Comparison of ENCODE assay signal across 17 cellular contexts in genomic region chr1:153552335-153552734, GRCh38. TPM values are rescaled to one million over a fixed set of nuclear protein-coding genes. Genes with fewer than 3 reads are reported as not detected.
DNase-seq lines count a peak whose midpoint lies in the region; ATAC-seq and TF ChIP-seq lines count a peak whose summit lies in the region.
"Had no signal": no experiment of that assay in that cellular context is flagged by ENCODE, and none has a peak within 500 bp of the region (broad histone marks: within the 10 kb centered on the region; RNA-seq: fewer than 3 reads in every experiment).

No MANE protein-coding gene starts in this region.

- no peak overlapping the region for H3K27ac Mint-ChIP-seq in activated naive CD4-positive, alpha-beta T cell treated with anti-CD3 and anti-CD28 coated beads, Interleukin-2, amount 50 U/mL, for 72 hours
- H3K27ac Mint-ChIP-seq: CD8-positive, alpha-beta T cell; stimulated activated naive CD8-positive, alpha-beta T cell treated with anti-CD3 and anti-CD28 coated beads, Interleukin-15, amount 100 ng/mL, for 72 hours had no signal

- H3K9me3 ChIP-seq in AG04450 (ENCODE audit: control insufficient read depth, insufficient read depth, low read length): no peaks in the 10 kb centered on the region
- no peaks in the 10 kb centered on the region for H3K9me3 ChIP-seq in WERI-Rb-1 (ENCODE audit: severe bottlenecking)
- H3K9me3 ChIP-seq: mucosa of descending colon, SJCRH30 had no signal

- DNase-seq in AG04450 (ENCODE audit: low read depth, low spot score) (no peak), WERI-Rb-1 (peak; percentile 66), iPS-NIHi7 (ENCODE audit: extremely low spot score) (peak; percentile 51), G401 (ENCODE audit: low spot score) (no peak), Kasumi-1 (lab: John Stamatoyannopoulos, UW) (no peak)
- no peak for DNase-seq in activated naive CD4-positive, alpha-beta T cell treated with anti-CD3 and anti-CD28 coated beads, Interleukin-2, amount 50 U/mL, for 72 hours (ENCODE audit: low spot score in 2 of 2)
- DNase-seq: activated CD4-positive, alpha-beta T cell treated with anti-CD3 and anti-CD28 coated beads for 1 hour; activated CD8-positive, alpha-beta memory T cell treated with anti-CD3 and anti-CD28 coated beads, Interleukin-2, amount 50 U/mL, for 4 hours; CD8-positive, alpha-beta T cell; foreskin melanocyte; left colon; NCI-H2171 treated with DMSO at 0.1 percent for 48 hours; OCI-M1; SJCRH30; stimulated activated naive CD8-positive, alpha-beta T cell treated with anti-CD3 and anti-CD28 coated beads, Interleukin-15, amount 100 ng/mL, for 72 hours had no signal

- H3K27ac ChIP-seq in AG04450 (ENCODE audit: low read depth, low read length): no peak overlapping the region
- no peak overlapping the region for H3K27ac ChIP-seq in WERI-Rb-1
- H3K27ac ChIP-seq: SJCRH30 had no signal

- no peaks in the 10 kb centered on the region for H3K36me3 Mint-ChIP-seq in activated naive CD4-positive, alpha-beta T cell treated with anti-CD3 and anti-CD28 coated beads, Interleukin-2, amount 50 U/mL, for 72 hours
- H3K36me3 Mint-ChIP-seq: CD8-positive, alpha-beta T cell had no signal

- H3K27me3 ChIP-seq in AG04450 (ENCODE audit: control insufficient read depth, insufficient read depth, low read length): no peaks in the 10 kb centered on the region
- no peaks in the 10 kb centered on the region for H3K27me3 ChIP-seq in WERI-Rb-1 (ENCODE audit: insufficient read depth, low read depth, severe bottlenecking)
- H3K27me3 ChIP-seq: SJCRH30 had no signal

- TF ChIP-seq CTCF in AG04450 (IDR thresholded peaks at IDR 0.05; ENCODE audit: low read depth, low read length) (0 out of 2 replicates have a peak, but pooled peaks have one; percentile 22), WERI-Rb-1 (IDR thresholded peaks at IDR 0.05; ENCODE audit: low read depth, low read length) (peak; percentile 57)

- no peaks in the 10 kb centered on the region for H3K36me3 ChIP-seq in WERI-Rb-1
- H3K36me3 ChIP-seq: SJCRH30 had no signal

- in situ Hi-C loops in G401 (cut with HindIII; ENCODE audit: low sequenced_read_pairs): no loop called here

- ATAC-seq in activated naive CD4-positive, alpha-beta T cell treated with anti-CD3 and anti-CD28 coated beads, Interleukin-2, amount 50 U/mL, for 72 hours: no peak
- ATAC-seq: CD8-positive, alpha-beta T cell; left colon; mucosa of descending colon; stimulated activated naive CD8-positive, alpha-beta T cell treated with anti-CD3 and anti-CD28 coated beads, Interleukin-15, amount 100 ng/mL, for 72 hours had no signal

- no peak overlapping the region for H3K4me3 ChIP-seq in AG04450 (ENCODE audit: low read depth, low read length)
- no peak overlapping the region for H3K4me3 ChIP-seq in WERI-Rb-1 (ENCODE audit: low read depth, low read length)
- H3K4me3 ChIP-seq: mucosa of descending colon, SJCRH30 had no signal

- CTCF ChIA-PET in AG04450 (lab: Charles Lee): interaction anchor here (0.5 to 3.5 kb wide), 8 partner anchors 9 to 60 kb away, joined by 3 to 22 read pairs (median 7); partner anchors contain the start of gene S100A5

- no peaks in the 10 kb centered on the region for H3K9me3 Mint-ChIP-seq in activated naive CD4-positive, alpha-beta T cell treated with anti-CD3 and anti-CD28 coated beads, Interleukin-2, amount 50 U/mL, for 72 hours
- H3K9me3 Mint-ChIP-seq: CD8-positive, alpha-beta T cell; stimulated activated naive CD8-positive, alpha-beta T cell treated with anti-CD3 and anti-CD28 coated beads, Interleukin-15, amount 100 ng/mL, for 72 hours had no signal

- POLR2A ChIA-PET in AG04450 (lab: Yijun Ruan, JAX): interaction anchor here (1.5 kb wide), 1 partner anchor 14 kb away, joined by 3 read pairs; no protein-coding TSS in a partner anchor

RNA-seq across cellular contexts. Expression of gene S100A3, which starts 3.3 kb away (rescaled TPM):
- 1.8 and 3.2 TPM in 2 replicates for polyA plus RNA-seq in AG04450 (2011; rRNA removed)
- polyA minus RNA-seq in AG04450 (2011; rRNA and poly(A)+ RNA removed): 1.6 and 2.1 TPM in 2 replicates
- total RNA-seq in activated naive CD4-positive, alpha-beta T cell treated with anti-CD3 and anti-CD28 coated beads, Interleukin-2, amount 50 U/mL, for 72 hours: not detected
- 0.37 and 4.3 TPM in 2 replicates for total RNA-seq in G401 (2014; rRNA removed; shearing (Covaris generic))
- total RNA-seq: CD8-positive, alpha-beta T cell; left colon had no signal

RNA-seq across cellular contexts. Expression of gene S100A4, which starts 6.7 kb away (rescaled TPM):
- polyA plus RNA-seq in AG04450 (2011; rRNA removed): 20.0 and 20.7 TPM in 2 replicates
- polyA minus RNA-seq in AG04450 (2011; rRNA and poly(A)+ RNA removed): 3.6 and 5.1 TPM in 2 replicates
- total RNA-seq in activated naive CD4-positive, alpha-beta T cell treated with anti-CD3 and anti-CD28 coated beads, Interleukin-2, amount 50 U/mL, for 72 hours: 100 to 1,000 TPM; 186 to 368 TPM
- total RNA-seq in G401 (2014; rRNA removed; shearing (Covaris generic)): 452 and 453 TPM in 2 replicates

RNA-seq across cellular contexts. Expression of gene S100A5, which starts 11.6 kb away (rescaled TPM):
- polyA plus RNA-seq in AG04450 (2011; rRNA removed): 0.25 and 0.42 TPM in 2 replicates
- not detected in 2 replicates for polyA minus RNA-seq in AG04450 (2011; rRNA and poly(A)+ RNA removed)
- 1 to 10 TPM; 2.0 to 3.9 TPM for total RNA-seq in activated naive CD4-positive, alpha-beta T cell treated with anti-CD3 and anti-CD28 coated beads, Interleukin-2, amount 50 U/mL, for 72 hours
- 1.5 and 15.4 TPM in 2 replicates for total RNA-seq in G401 (2014; rRNA removed; shearing (Covaris generic))
- total RNA-seq: aorta; CD8-positive, alpha-beta T cell; left colon; mucosa of descending colon; SJCRH30 had no signal
- polyA plus RNA-seq: aorta had no signal

RNA-seq across cellular contexts. Expression of gene S100A2, which starts 13.3 kb away (rescaled TPM):
- 3.9 and 5.2 TPM in 2 replicates for polyA plus RNA-seq in AG04450 (2011; rRNA removed)
- polyA minus RNA-seq in AG04450 (2011; rRNA and poly(A)+ RNA removed): 1.3 and 3.0 TPM in 2 replicates
- 1 to 10 TPM; 1.0 to 7.8 TPM for total RNA-seq in activated naive CD4-positive, alpha-beta T cell treated with anti-CD3 and anti-CD28 coated beads, Interleukin-2, amount 50 U/mL, for 72 hours
- total RNA-seq in G401 (2014; rRNA removed; shearing (Covaris generic)): 10.6 and 10.8 TPM in 2 replicates
- total RNA-seq: CD8-positive, alpha-beta T cell had no signal

RNA-seq across cellular contexts. Expression of gene S100A6, which starts 16.5 kb away (rescaled TPM):
- 1,379 and 2,089 TPM in 2 replicates for polyA plus RNA-seq in AG04450 (2011; rRNA removed)
- polyA minus RNA-seq in AG04450 (2011; rRNA and poly(A)+ RNA removed): 566 and 765 TPM in 2 replicates
- 100 to 1,000 TPM; 260 to 445 TPM for total RNA-seq in activated naive CD4-positive, alpha-beta T cell treated with anti-CD3 and anti-CD28 coated beads, Interleukin-2, amount 50 U/mL, for 72 hours
- 308 and 563 TPM in 2 replicates for total RNA-seq in G401 (2014; rRNA removed; shearing (Covaris generic))

Comparison
In these comparisons a context has a peak if more than half of its experiments do, and no peak if none do; other contexts are left out.
1. DNase-seq: peak in WERI-Rb-1 (single experiment) and iPS-NIHi7 (single experiment); none in AG04450 (single experiment), activated naive CD4-positive, alpha-beta T cell treated with anti-CD3 and anti-CD28 coated beads, Interleukin-2, amount 50 U/mL, for 72 hours (0 of 2), G401 (single experiment) and Kasumi-1 (0 of 2).